Comparison of ENCODE assay signal across 17 cellular contexts in genomic region chr3:59189561-59190338, GRCh38.
A peak's percentile ranks its signal among the peaks of the same experiment; 100 is the strongest.
DNase-seq lines count a peak whose midpoint lies in the region; ATAC-seq and TF ChIP-seq lines count a peak whose summit lies in the region.
"Had no signal": no experiment of that assay in that cellular context is flagged by ENCODE, and none has a peak within 500 bp of the region (broad histone marks: within the 10 kb centered on the region; RNA-seq: fewer than 3 reads in every experiment).

No MANE protein-coding gene starts in this region.

- no peaks in the 10 kb centered on the region for H3K79me2 ChIP-seq in osteoblast (ENCODE audit: insufficient read depth, low read length)

- H3K27ac Mint-ChIP-seq in HFFc6, result no peak overlapping the region
- H3K27ac Mint-ChIP-seq: activated CD4-positive, alpha-beta memory T cell treated with anti-CD3 and anti-CD28 coated beads, Interleukin-2, amount 10 ng/mL, durations not matched to agents 7 days and 5 days had no signal

- H3K27me3 ChIP-seq in esophagus (ENCODE audit: control insufficient read depth in 1 of 2, insufficient read depth in 2 of 2, low read length in 2 of 2) (no peaks in the 10 kb centered on the region), osteoblast (ENCODE audit: insufficient read depth, low read length) (no peaks in the 10 kb centered on the region), gastrocnemius medialis (no peaks in the 10 kb centered on the region)
- H3K27me3 ChIP-seq: BLaER1, ovary, tibial nerve had no signal

- H3K4me3 Mint-ChIP-seq in HFFc6, result peak overlapping the region; percentile 12; the same call in 1 of the 2 replicates
- H3K4me3 Mint-ChIP-seq: activated CD4-positive, alpha-beta memory T cell treated with anti-CD3 and anti-CD28 coated beads, Interleukin-2, amount 10 ng/mL, durations not matched to agents 7 days and 5 days had no signal

- H3K4me3 ChIP-seq in esophagus (ENCODE audit: low read depth in 1 of 2, low read length in 2 of 2) (no peak overlapping the region), osteoblast (ENCODE audit: insufficient read depth, low read length) (no peak overlapping the region), gastrocnemius medialis (no peak overlapping the region)
- H3K4me3 ChIP-seq: BLaER1, ovary, tibial nerve had no signal

- DNase-seq in HFFc6 (no peak), RPMI7951 (ENCODE audit: low read depth) (peak; percentile 75), osteoblast (ENCODE audit: insufficient read length, low spot score, missing footprints) (no peak), gastrocnemius medialis (no peak)
- no peak for DNase-seq in activated naive CD4-positive, alpha-beta T cell treated with Interleukin-2 at 50 U/mL for 16 hours
- DNase-seq in activated naive CD4-positive, alpha-beta T cell (lab: John Stamatoyannopoulos, UW), result no peak
- DNase-seq: activated CD4-positive, alpha-beta memory T cell treated with anti-CD3 and anti-CD28 coated beads, Interleukin-2, amount 10 ng/mL, durations not matched to agents 7 days and 5 days; head of caudate nucleus; kidney; NCI-H146; NCI-H510A treated with DMSO at 0.1 percent for 48 hours; OCI-M1; ovary had no signal

- H3K27ac ChIP-seq in esophagus (ENCODE audit: low read depth in 2 of 2, low read length in 1 of 2) (peak overlapping the region; percentile 75 to 85), osteoblast (ENCODE audit: low read depth, low read length) (no peak overlapping the region), gastrocnemius medialis (no peak overlapping the region)
- H3K27ac ChIP-seq: BLaER1, ovary, tibial nerve had no signal

- H4K20me1 ChIP-seq in osteoblast (ENCODE audit: insufficient read depth, low read length), result no peaks in the 10 kb centered on the region
- H4K20me1 ChIP-seq: BLaER1 had no signal

- 47 to 56% methylated on average over 9 of the region's 9 CpGs for WGBS in esophagus, 2 donors

- intact Hi-C loops in gastrocnemius medialis (cut with DNase I; ENCODE audit: low total_unique reads), result no loop called here

- no peaks in the 10 kb centered on the region; the same call in 1 of the 2 replicates for H3K9me3 Mint-ChIP-seq in HFFc6
- H3K9me3 Mint-ChIP-seq: activated CD4-positive, alpha-beta memory T cell treated with anti-CD3 and anti-CD28 coated beads, Interleukin-2, amount 10 ng/mL, durations not matched to agents 7 days and 5 days had no signal

- ATAC-seq in HG03280 (IDR thresholded peaks at IDR 0.05; ENCODE audit: unreplicated experiment) (no peak), gastrocnemius medialis (no peak)

- H3K36me3 ChIP-seq in esophagus (ENCODE audit: control insufficient read depth in 2 of 2, insufficient read depth in 2 of 2, low read length in 1 of 2) (no peaks in the 10 kb centered on the region), osteoblast (ENCODE audit: insufficient read depth, low read length) (no peaks in the 10 kb centered on the region), gastrocnemius medialis (no peaks in the 10 kb centered on the region)
- H3K36me3 ChIP-seq: BLaER1, ovary, tibial nerve had no signal

- H3K9me3 ChIP-seq in esophagus (ENCODE audit: control insufficient read depth in 2 of 2, insufficient read depth in 1 of 2, low read depth in 1 of 2, low read length in 1 of 2), result no peaks in the 10 kb centered on the region
- H3K9me3 ChIP-seq in osteoblast (ENCODE audit: low read depth, low read length), result no peaks in the 10 kb centered on the region
- no peaks in the 10 kb centered on the region for H3K9me3 ChIP-seq in gastrocnemius medialis
- H3K9me3 ChIP-seq: BLaER1, ovary, tibial nerve had no signal

- peak overlapping the region; percentile 3 for H2AFZ ChIP-seq in osteoblast (ENCODE audit: low read length)

- no peaks in the 10 kb centered on the region for H3K36me3 Mint-ChIP-seq in HFFc6 (ENCODE audit: low read depth)

- in situ Hi-C loops in gastrocnemius medialis (cut with MboI; ENCODE audit: low sequenced_read_pairs in 4 of 4), result no loop called here

- no peak for TF ChIP-seq POLR2A in gastrocnemius medialis (IDR thresholded peaks at IDR 0.05)

- no peaks in the 10 kb centered on the region; the same call in 1 of the 2 replicates for H3K27me3 Mint-ChIP-seq in HFFc6 (ENCODE audit: insufficient read depth)
- H3K27me3 Mint-ChIP-seq: activated CD4-positive, alpha-beta memory T cell treated with anti-CD3 and anti-CD28 coated beads, Interleukin-2, amount 10 ng/mL, durations not matched to agents 7 days and 5 days had no signal

- H3K4me2 ChIP-seq in osteoblast (ENCODE audit: insufficient read depth, low read length), result no peak overlapping the region
- H3K4me2 ChIP-seq: BLaER1 had no signal

- H3K4me1 ChIP-seq in esophagus (ENCODE audit: control insufficient read depth in 2 of 2, insufficient read depth in 2 of 2, low read length in 1 of 2) (peaks cover 0 to 3% of the 10 kb centered on the region in 2 donors), osteoblast (ENCODE audit: insufficient read depth, low read length) (no peaks in the 10 kb centered on the region), gastrocnemius medialis (no peaks in the 10 kb centered on the region)
- H3K4me1 ChIP-seq: BLaER1, tibial nerve had no signal

- TF ChIP-seq CTCF in HFFc6 (IDR thresholded peaks at IDR 0.05) (no peak), osteoblast (IDR thresholded peaks at IDR 0.05; ENCODE audit: extremely low read depth, low read depth, low read length) (no peak), gastrocnemius medialis (IDR thresholded peaks at IDR 0.05 in 4 of 5, conservative IDR thresholded peaks at IDR 0.05 in 1 of 5) (no peak)

- H3K4me1 Mint-ChIP-seq in HFFc6 (ENCODE audit: low read depth), result peaks cover 24% of the 10 kb centered on the region
- H3K4me1 Mint-ChIP-seq: activated CD4-positive, alpha-beta memory T cell treated with anti-CD3 and anti-CD28 coated beads, Interleukin-2, amount 10 ng/mL, durations not matched to agents 7 days and 5 days had no signal

Comparison
In these comparisons a context has a peak if more than half of its experiments do, and no peak if none do; other contexts are left out.
1. H3K27ac ChIP-seq: peak in esophagus (2 of 2); none in osteoblast (single experiment) and gastrocnemius medialis (0 of 4).